16 cellular contexts compared by ENCODE assay signal in genomic region chr9:14435871-14436270, GRCh38.
"Had no signal": no experiment of that assay in that cellular context is flagged by ENCODE, and none has a peak within 500 bp of the region (broad histone marks: within the 10 kb centered on the region; RNA-seq: fewer than 3 reads in every experiment).

No MANE protein-coding gene starts in this region.

- H3K27ac Mint-ChIP-seq: endodermal cell; naive thymus-derived CD8-positive, alpha-beta T cell; type B pancreatic cell had no signal

- H3K4me3 ChIP-seq: coronary artery, smooth muscle cell, suprapubic skin, thyroid gland had no signal

- H3K27me3 ChIP-seq: suprapubic skin, thyroid gland had no signal

- H3K9me3 Mint-ChIP-seq: type B pancreatic cell had no signal

- H3K4me3 Mint-ChIP-seq: endodermal cell; naive thymus-derived CD8-positive, alpha-beta T cell; type B pancreatic cell had no signal

- H3K27ac ChIP-seq: coronary artery, foreskin keratinocyte, neutrophil, suprapubic skin, thyroid gland had no signal

- H3K36me3 ChIP-seq: neutrophil, suprapubic skin, thyroid gland had no signal

- DNase-seq: effector CD4-positive, alpha-beta T cell; endodermal cell; erythroblast; foreskin keratinocyte; hippocampal formation; left colon; mammary epithelial cell; naive thymus-derived CD8-positive, alpha-beta T cell; stimulated activated CD4-positive, alpha-beta T cell treated with anti-CD3 and anti-CD28 coated beads, Interleukin-2, amount 100 ng/mL, for 48 hours; stimulated activated naive CD8-positive, alpha-beta T cell treated with anti-CD3 and anti-CD28 coated beads, Interleukin-15, Interleukin-2, amounts not matched to agents 100 U/mL and 50 U/mL, for 24 hours; thyroid gland had no signal

- H3K36me3 Mint-ChIP-seq: naive thymus-derived CD8-positive, alpha-beta T cell; type B pancreatic cell had no signal

- H3K9me3 ChIP-seq: neutrophil, suprapubic skin, thyroid gland had no signal

- ATAC-seq: foreskin keratinocyte; left colon; naive thymus-derived CD8-positive, alpha-beta T cell; stimulated activated naive CD8-positive, alpha-beta T cell treated with anti-CD3 and anti-CD28 coated beads, Interleukin-15, Interleukin-2, amounts not matched to agents 100 U/mL and 50 U/mL, for 24 hours had no signal
